ENCODE assay signal across 26 cellular contexts in the genomic region with DNA sequence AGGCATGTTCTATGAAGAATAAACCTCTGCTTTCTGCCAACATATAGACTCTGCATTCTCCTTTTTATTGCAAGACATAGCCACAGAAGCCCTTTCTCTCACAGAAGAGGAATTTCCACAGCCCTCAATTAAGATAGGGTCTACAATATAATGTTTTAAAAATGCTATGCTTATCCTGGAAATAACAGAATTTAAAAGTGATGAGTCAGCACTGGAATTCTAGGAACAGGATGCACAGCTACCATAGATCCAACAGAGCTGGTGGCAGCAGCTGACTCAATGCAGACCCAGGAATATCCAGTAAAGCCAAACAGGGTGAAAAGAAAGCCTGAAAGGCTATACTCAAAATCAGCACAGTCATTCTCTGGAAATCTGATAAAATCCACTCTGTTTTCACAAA.
"Had no signal": no experiment of that assay in that cellular context is flagged by ENCODE, and none has a peak within 500 bp of the region (broad histone marks: within the 10 kb centered on the region; RNA-seq: fewer than 3 reads in every experiment).

No MANE protein-coding gene starts in this region.

- H3K9me3 ChIP-seq: pancreas, prostate gland, sigmoid colon, tibial nerve had no signal

- H3K4me2 ChIP-seq: smooth muscle cell had no signal

- ATAC-seq: activated CD4-positive, alpha-beta T cell treated with anti-CD3 and anti-CD28 coated beads for 36 hours; activated CD8-positive, alpha-beta memory T cell treated with anti-CD3 and anti-CD28 coated beads, Interleukin-2, amount 10 ng/mL, durations not matched to agents 7 days and 5 days; activated CD8-positive, alpha-beta T cell treated with anti-CD3 and anti-CD28 coated beads, Interleukin-2, amount 10 ng/mL, durations not matched to agents 7 days and 5 days; activated naive CD8-positive, alpha-beta T cell treated with anti-CD3 and anti-CD28 coated beads, Interleukin-2, amount 50 U/mL, for 24 hours; left colon; naive thymus-derived CD4-positive, alpha-beta T cell; pancreas had no signal

- H3K36me3 ChIP-seq: brain microvascular endothelial cell, pancreas, prostate gland, sigmoid colon, tibial nerve had no signal

- H3K27ac ChIP-seq: brain microvascular endothelial cell, pancreas, prostate gland, sigmoid colon, tibial nerve had no signal

- FAIRE-seq: endothelial cell of umbilical vein, kidney, pancreas had no signal

- H3K4me1 ChIP-seq: pancreas, prostate gland, sigmoid colon, tibial nerve had no signal

- DNase-seq: activated CD4-positive, alpha-beta T cell treated with anti-CD3 and anti-CD28 coated beads for 36 hours; activated CD4-positive, CD25-positive, alpha-beta regulatory T cell; activated CD8-positive, alpha-beta memory T cell treated with anti-CD3 and anti-CD28 coated beads, Interleukin-2, amount 10 ng/mL, durations not matched to agents 7 days and 5 days; activated CD8-positive, alpha-beta T cell treated with anti-CD3 and anti-CD28 coated beads, Interleukin-2, amount 10 ng/mL, durations not matched to agents 7 days and 5 days; activated naive CD8-positive, alpha-beta T cell treated with anti-CD3 and anti-CD28 coated beads, Interleukin-2, amount 50 U/mL, for 24 hours; activated T-cell treated with anti-CD3 and anti-CD28 coated beads, Interleukin-2, amount 50 U/mL, for 48 hours; anterior cingulate cortex; brain microvascular endothelial cell; cortex of kidney; foreskin fibroblast; head of caudate nucleus; hypothalamus; immature natural killer cell; kidney; left colon; midbrain; naive thymus-derived CD4-positive, alpha-beta T cell; pancreas; retina; sigmoid colon; stimulated activated CD4-positive, alpha-beta T cell treated with anti-CD3 and anti-CD28 coated beads, Interleukin-15, amount 100 ng/mL, for 24 hours; stimulated activated naive CD4-positive, alpha-beta T cell treated with Interleukin-2 at 50 U/mL for 16 hours had no signal

- H3K27me3 ChIP-seq: brain microvascular endothelial cell, pancreas, sigmoid colon, tibial nerve had no signal

- H3K4me3 ChIP-seq: pancreas, prostate gland, sigmoid colon, smooth muscle cell, tibial nerve had no signal
